28 cellular contexts compared by ENCODE assay signal in the genomic region with DNA sequence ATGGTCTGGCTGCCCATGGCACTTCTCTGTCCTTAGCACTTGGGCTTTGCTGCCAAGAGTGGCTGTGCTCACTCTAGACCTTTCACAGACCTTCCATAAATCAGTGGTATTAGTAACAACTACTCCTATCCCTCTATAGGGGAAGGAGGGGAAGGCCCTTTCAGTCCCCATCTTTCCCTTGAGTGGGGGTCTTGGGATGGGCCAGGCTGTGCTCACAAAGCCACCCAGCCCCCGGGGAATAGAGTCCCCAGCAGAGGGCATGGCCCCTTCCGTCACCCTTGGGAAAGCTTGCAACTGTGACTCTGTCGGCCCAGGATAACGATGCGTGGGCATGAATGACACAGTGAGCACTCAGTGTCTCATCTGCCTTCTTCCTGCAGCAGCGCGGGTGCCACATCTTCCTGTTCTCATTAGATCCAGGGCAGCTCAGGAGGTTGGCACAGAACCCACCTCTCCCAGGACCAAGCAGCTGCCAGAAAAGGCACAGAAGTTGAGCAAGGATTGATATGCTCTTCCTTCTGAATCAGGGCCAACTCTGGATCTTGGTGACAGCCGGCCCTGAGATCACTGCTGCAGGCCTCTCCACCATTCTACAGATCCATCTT.
A peak's percentile ranks its signal among the peaks of the same experiment; 100 is the strongest.
DNase-seq lines count a peak whose midpoint lies in the region; ATAC-seq and TF ChIP-seq lines count a peak whose summit lies in the region.
"Had no signal": no experiment of that assay in that cellular context is flagged by ENCODE, and none has a peak within 500 bp of the region (broad histone marks: within the 10 kb centered on the region; RNA-seq: fewer than 3 reads in every experiment).

No MANE protein-coding gene starts in this region.

- peaks cover 39% of the 10 kb centered on the region for H3K4me1 Mint-ChIP-seq in neural crest cell
- H3K4me1 Mint-ChIP-seq: CD4-positive, CD25-positive, alpha-beta regulatory T cell had no signal

- peak overlapping the region; percentile 35 for H3K4me3 Mint-ChIP-seq in neural crest cell
- H3K4me3 Mint-ChIP-seq: activated CD4-positive, alpha-beta memory T cell treated with anti-CD3 and anti-CD28 coated beads for 36 hours; activated naive CD8-positive, alpha-beta T cell; CD4-positive, CD25-positive, alpha-beta regulatory T cell; T-helper 17 cell had no signal

- DNase-seq in DMS 273 (lab: John Stamatoyannopoulos, UW; ENCODE audit: unreplicated experiment): peak; percentile 59
- no peak for DNase-seq in DMS 273 treated with DMSO at 0.1 percent for 48 hours (lab: John Stamatoyannopoulos, UW)
- peak; percentile 45 for DNase-seq in ecto neural progenitor cell (ENCODE audit: low spot score)
- no peak for DNase-seq in neural crest cell (ENCODE audit: low read depth, low spot score)
- DNase-seq in superior temporal gyrus (ENCODE audit: extremely low spot score): peak; percentile 20
- DNase-seq in NCI-H1105 (lab: John Stamatoyannopoulos, UW): no peak
- no peak for DNase-seq in DMS79 (lab: John Stamatoyannopoulos, UW)
- DNase-seq: activated CD4-positive, alpha-beta memory T cell treated with anti-CD3 and anti-CD28 coated beads for 36 hours; activated CD4-positive, CD25-positive, alpha-beta regulatory T cell treated with anti-CD3 and anti-CD28 coated beads, Interleukin-2, amount 50 U/mL, for 72 hours; activated CD8-positive, alpha-beta memory T cell treated with anti-CD3 and anti-CD28 coated beads, Interleukin-2, amount 50 U/mL, for 4 hours; CD4-positive, CD25-positive, alpha-beta regulatory T cell; central memory CD4-positive, alpha-beta T cell; dermis blood vessel endothelial cell; gastrocnemius medialis; GOT3; left lung; mesendoderm; naive B cell; NCI-H1092 treated with DMSO at 0.1 percent for 48 hours; NCI-H1930; NCI-H226; NCI-H748 treated with DMSO at 0.1 percent for 48 hours; right lobe of liver; stimulated activated CD4-positive, alpha-beta T cell treated with anti-CD3 and anti-CD28 coated beads, Interleukin-15, amount 100 ng/mL, for 24 hours; stimulated activated naive CD4-positive, alpha-beta T cell; T-helper 17 cell had no signal

- H3K36me3 Mint-ChIP-seq in neural crest cell (ENCODE audit: low read depth): peaks cover 7% of the 10 kb centered on the region
- H3K36me3 Mint-ChIP-seq: activated CD4-positive, alpha-beta memory T cell treated with anti-CD3 and anti-CD28 coated beads for 36 hours; CD4-positive, CD25-positive, alpha-beta regulatory T cell; naive B cell had no signal

- H3K9me3 Mint-ChIP-seq in neural crest cell: peaks cover 10% of the 10 kb centered on the region
- H3K9me3 Mint-ChIP-seq: naive B cell had no signal

- no peak for TF ChIP-seq CTCF in neural crest cell (conservative IDR thresholded peaks at IDR 0.05)

- H3K27ac Mint-ChIP-seq in neural crest cell (ENCODE audit: unreplicated experiment): peak overlapping the region; percentile 78
- H3K27ac Mint-ChIP-seq: activated CD4-positive, alpha-beta memory T cell treated with anti-CD3 and anti-CD28 coated beads for 36 hours; activated naive CD8-positive, alpha-beta T cell; T-helper 17 cell had no signal

- ATAC-seq in HG03039 (IDR thresholded peaks at IDR 0.05; ENCODE audit: unreplicated experiment): no peak
- ATAC-seq: gastrocnemius medialis, left lung, right lobe of liver, T-helper 17 cell had no signal

- H3K27me3 Mint-ChIP-seq in neural crest cell (ENCODE audit: low read depth): peaks cover 2% of the 10 kb centered on the region
- H3K27me3 Mint-ChIP-seq: activated naive CD8-positive, alpha-beta T cell; T-helper 17 cell had no signal

Comparison
In these comparisons a context has a peak if more than half of its experiments do, and no peak if none do; other contexts are left out.
1. DNase-seq: peak in DMS 273 (single experiment), ecto neural progenitor cell (single experiment) and superior temporal gyrus (single experiment); none in DMS 273 treated with DMSO at 0.1 percent for 48 hours (single experiment), neural crest cell (single experiment), NCI-H1105 (single experiment) and DMS79 (single experiment).